Comparison of ENCODE assay signal across 2 cellular contexts in genomic region chr4:73984736-73985527, GRCh38.
A peak's percentile ranks its signal among the peaks of the same experiment; 100 is the strongest.
TF ChIP-seq lines count a peak whose summit lies in the region.

No MANE protein-coding gene starts in this region.

TF ChIP-seq in IMR-90, 13 proteins besides CTCF, POLR2A, EP300 and RAD21:
- TF ChIP-seq MXI1 (IDR thresholded peaks at IDR 0.05; ENCODE audit: borderline replicate concordance, low read depth, low read length) (no peak), MAFK (IDR thresholded peaks at IDR 0.05; ENCODE audit: low read depth, low read length) (no peak), CEBPB (IDR thresholded peaks at IDR 0.05; ENCODE audit: low read depth, low read length) (no peak), CHD1 (IDR thresholded peaks at IDR 0.05; ENCODE audit: low read depth, low read length) (no peak), SMC3 (IDR thresholded peaks at IDR 0.05; ENCODE audit: low read depth, low read length) (no peak), NFE2L2 (IDR thresholded peaks at IDR 0.05; ENCODE audit: low read depth, low read length) (no peak), FOS (IDR thresholded peaks at IDR 0.05; ENCODE audit: low read depth, low read length) (no peak), MAZ (IDR thresholded peaks at IDR 0.05; ENCODE audit: borderline replicate concordance, low read depth, low read length) (no peak), RCOR1 (IDR thresholded peaks at IDR 0.05; ENCODE audit: insufficient replicate concordance, low read length) (no peak), ELK1 (IDR thresholded peaks at IDR 0.05; ENCODE audit: borderline replicate concordance, low read depth, low read length) (no peak), BHLHE40 (IDR thresholded peaks at IDR 0.05; ENCODE audit: low read depth, low read length) (no peak), RFX5 (IDR thresholded peaks at IDR 0.05; ENCODE audit: low read depth, low read length) (no peak)
- TF ChIP-seq, protein P1, sequence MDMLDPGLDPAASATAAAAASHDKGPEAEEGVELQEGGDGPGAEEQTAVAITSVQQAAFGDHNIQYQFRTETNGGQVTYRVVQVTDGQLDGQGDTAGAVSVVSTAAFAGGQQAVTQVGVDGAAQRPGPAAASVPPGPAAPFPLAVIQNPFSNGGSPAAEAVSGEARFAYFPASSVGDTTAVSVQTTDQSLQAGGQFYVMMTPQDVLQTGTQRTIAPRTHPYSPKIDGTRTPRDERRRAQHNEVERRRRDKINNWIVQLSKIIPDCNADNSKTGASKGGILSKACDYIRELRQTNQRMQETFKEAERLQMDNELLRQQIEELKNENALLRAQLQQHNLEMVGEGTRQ (IDR thresholded peaks at IDR 0.05; ENCODE audit: low read depth, low read length), result no peak

TF ChIP-seq in endothelial cell of umbilical vein, 7 proteins besides CTCF, POLR2A, EP300 and RAD21:
- TF ChIP-seq FOS (IDR thresholded peaks at IDR 0.05; ENCODE audit: borderline replicate concordance, insufficient read depth, low read length) (peak; percentile 9), POLR2AphosphoS5 (IDR thresholded peaks at IDR 0.05; ENCODE audit: insufficient read depth, low read depth, low read length) (no peak)
